Comparison of ENCODE assay signal across 23 cellular contexts in genomic region chr2:219828127-219828526, GRCh38.
A peak's percentile ranks its signal among the peaks of the same experiment; 100 is the strongest.
DNase-seq lines count a peak whose midpoint lies in the region; ATAC-seq, FAIRE-seq and TF ChIP-seq lines count a peak whose summit lies in the region.
"Had no signal": no experiment of that assay in that cellular context is flagged by ENCODE, and none has a peak within 500 bp of the region (broad histone marks: within the 10 kb centered on the region; RNA-seq: fewer than 3 reads in every experiment).

No MANE protein-coding gene starts in this region.

- peak overlapping the region; percentile 11 for H3K27ac ChIP-seq in AG04450 (ENCODE audit: low read depth, low read length)
- H3K27ac ChIP-seq: 22Rv1, GM23248 had no signal

- DNase-seq in NCI-H82 (lab: John Stamatoyannopoulos, UW) = peak; percentile 66
- DNase-seq in NCI-H82 treated with DMSO at 0.1 percent for 48 hours (lab: John Stamatoyannopoulos, UW; ENCODE audit: unreplicated experiment) = no peak
- no peak for DNase-seq in AG04450 (ENCODE audit: low read depth, low spot score)
- no peak for DNase-seq in bronchial epithelial cell (ENCODE audit: low read depth)
- DNase-seq in superior temporal gyrus (ENCODE audit: extremely low spot score) = peak; percentile 25
- no peak for DNase-seq in GM20000 (ENCODE audit: low spot score)
- DNase-seq: AML-193; C1 segment of cervical spinal cord; Calu3; CD4-positive, alpha-beta memory T cell; COR-L47; DMS53; DMS79 treated with DMSO at 0.1 percent for 48 hours; GF-D8; GM23248; H9; HFFc6 had no signal

- no peaks in the 10 kb centered on the region for H3K9me3 ChIP-seq in AG04450 (ENCODE audit: control insufficient read depth, insufficient read depth, low read length)

- CTCF ChIA-PET in AG04450 (lab: Charles Lee) = no interaction called here

- H3K27me3 ChIP-seq in AG04450 (ENCODE audit: control insufficient read depth, insufficient read depth, low read length) (peaks cover 5% of the 10 kb centered on the region), bronchial epithelial cell (ENCODE audit: control insufficient read depth, insufficient read depth, low read length) (no peaks in the 10 kb centered on the region)

- H3K36me3 ChIP-seq in bronchial epithelial cell (ENCODE audit: control insufficient read depth, insufficient read depth, low read length) = no peaks in the 10 kb centered on the region

- H3K4me3 ChIP-seq in AG04450 (ENCODE audit: low read depth, low read length) = no peak overlapping the region
- no peak overlapping the region for H3K4me3 ChIP-seq in bronchial epithelial cell (ENCODE audit: low read depth, low read length)
- H3K4me3 ChIP-seq: GM23248 had no signal

- no peak for TF ChIP-seq CTCF in AG04450 (IDR thresholded peaks at IDR 0.05; ENCODE audit: low read depth, low read length)
- no peak for TF ChIP-seq CTCF in bronchial epithelial cell (IDR thresholded peaks at IDR 0.05; ENCODE audit: insufficient read depth, low read length, severe bottlenecking)
- TF ChIP-seq CTCF in GM20000 (IDR thresholded peaks at IDR 0.05; ENCODE audit: extremely low read depth, missing control alignments) = no peak

- ATAC-seq in HG02884 (IDR thresholded peaks at IDR 0.05; ENCODE audit: unreplicated experiment) = no peak
- ATAC-seq: HCT116 had no signal

- peak; percentile 18 for FAIRE-seq in bronchial epithelial cell (lab: Jason Lieb, UNC)
- FAIRE-seq: A204.1, GM12891, GM18507 had no signal

- POLR2A ChIA-PET in AG04450 (lab: Yijun Ruan, JAX) = no interaction called here

Comparison
In these comparisons a context has a peak if more than half of its experiments do, and no peak if none do; other contexts are left out.
1. DNase-seq: peak in NCI-H82 (single experiment) and superior temporal gyrus (single experiment); none in NCI-H82 treated with DMSO at 0.1 percent for 48 hours (single experiment), AG04450 (single experiment), bronchial epithelial cell (single experiment) and GM20000 (single experiment).